ENCODE assay signal across 18 cellular contexts in the genomic region with DNA sequence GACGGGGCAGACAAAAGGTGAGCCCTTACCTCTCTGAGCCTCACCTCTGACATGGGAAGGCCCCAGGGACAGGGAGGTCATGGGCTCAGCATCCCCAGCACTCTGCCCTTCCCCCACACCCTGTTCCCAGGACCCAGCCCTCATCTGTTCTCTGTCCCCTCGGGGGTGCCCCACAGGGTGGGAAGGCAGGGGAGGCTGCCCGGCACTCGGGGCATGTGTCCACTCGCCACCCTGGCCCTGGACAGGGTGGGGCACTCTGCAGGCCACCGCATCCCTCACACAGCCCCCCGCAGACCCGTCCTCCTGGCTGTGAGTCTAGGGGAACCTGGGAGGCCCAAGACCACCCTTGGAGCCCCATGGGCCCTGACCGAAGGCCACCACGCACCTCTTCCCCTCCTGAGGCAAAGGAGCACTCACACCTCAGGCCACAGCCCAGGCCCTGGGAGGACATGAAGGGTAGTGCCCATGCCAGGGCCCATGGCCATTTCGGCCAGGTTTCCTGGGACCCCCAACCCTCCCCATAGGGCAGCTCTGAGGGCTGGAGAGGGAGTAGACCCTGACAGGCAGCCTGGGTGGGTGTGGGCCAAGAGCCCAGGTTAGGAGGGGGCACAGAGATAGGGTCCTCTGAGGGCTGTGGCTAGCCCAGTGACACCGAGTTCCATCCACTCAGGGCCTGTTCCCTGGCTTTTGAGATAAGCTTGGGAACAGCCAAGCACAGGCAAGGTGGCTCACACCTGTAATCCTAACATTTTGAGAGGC.
"Had no signal": no experiment of that assay in that cellular context is flagged by ENCODE, and none has a peak within 500 bp of the region (broad histone marks: within the 10 kb centered on the region; RNA-seq: fewer than 3 reads in every experiment).

No MANE protein-coding gene starts in this region.

- H3K9me3 ChIP-seq: prostate gland, suprapubic skin, tibial nerve had no signal

- H3K27ac ChIP-seq: brain microvascular endothelial cell, prostate gland, suprapubic skin, tibial nerve had no signal

- H3K4me3 ChIP-seq: prostate gland, suprapubic skin, tibial nerve had no signal

- H3K36me3 ChIP-seq: brain microvascular endothelial cell, prostate gland, suprapubic skin, tibial nerve had no signal

- H3K4me1 ChIP-seq: prostate gland had no signal

- H3K27me3 ChIP-seq: brain microvascular endothelial cell, tibial nerve had no signal

- DNase-seq: activated CD4-positive, alpha-beta T cell treated with anti-CD3 and anti-CD28 coated beads for 48 hours; activated CD4-positive, alpha-beta T cell treated with anti-CD3 and anti-CD28 coated beads, Interleukin-2, amount 50 U/mL, for 48 hours; activated CD8-positive, alpha-beta memory T cell treated with anti-CD3 and anti-CD28 coated beads for 24 hours; activated effector memory CD4-positive, alpha-beta T cell treated with anti-CD3 and anti-CD28 coated beads, Interleukin-2, amount 50 U/mL, for 16 hours; activated naive CD4-positive, alpha-beta T cell treated with anti-CD3 and anti-CD28 coated beads for 36 hours; activated naive CD8-positive, alpha-beta T cell treated with anti-CD3 and anti-CD28 coated beads, Interleukin-2, amount 10 ng/mL, durations not matched to agents 7 days and 5 days; brain microvascular endothelial cell; foreskin fibroblast; hippocampal formation; left colon; midbrain; naive thymus-derived CD4-positive, alpha-beta T cell; stimulated activated CD4-positive, alpha-beta T cell treated with anti-CD3 and anti-CD28 coated beads, Interleukin-15, amount 100 ng/mL, for 24 hours; stimulated activated CD4-positive, alpha-beta T cell treated with anti-CD3 and anti-CD28 coated beads, Interleukin-2, amount 100 ng/mL, for 24 hours; stimulated activated naive B cell treated with anti-CD40 and anti-IgM and Interleukin-4, amounts not matched to agents 10 μg/mL and 1 μg/mL and 100 μg/mL, for 72 hours had no signal
